Comparison of ENCODE assay signal across 1 cellular context in genomic region chr2:191312163-191312562, GRCh38.
TF ChIP-seq lines count a peak whose summit lies in the region.

No MANE protein-coding gene starts in this region.

TF ChIP-seq in IMR-90, 13 proteins besides CTCF, POLR2A, EP300 and RAD21 (continued from another document):
- no peak for TF ChIP-seq NFE2L2 (IDR thresholded peaks at IDR 0.05; ENCODE audit: low read depth, low read length)
- no peak for TF ChIP-seq RCOR1 (IDR thresholded peaks at IDR 0.05; ENCODE audit: insufficient replicate concordance, low read length)
- TF ChIP-seq CEBPB (IDR thresholded peaks at IDR 0.05; ENCODE audit: low read depth, low read length): no peak
- TF ChIP-seq BHLHE40 (IDR thresholded peaks at IDR 0.05; ENCODE audit: low read depth, low read length): no peak
- no peak for TF ChIP-seq CHD1 (IDR thresholded peaks at IDR 0.05; ENCODE audit: low read depth, low read length)
- TF ChIP-seq USF2 (IDR thresholded peaks at IDR 0.05; ENCODE audit: low read depth, low read length): no peak
